In genomic region chr7:12434012-12434642, GRCh38 we compare ENCODE assay signal across 11 cellular contexts. TPM values are rescaled to one million over a fixed set of nuclear protein-coding genes. Genes with fewer than 3 reads are reported as not detected.
DNase-seq lines count a peak whose midpoint lies in the region; ATAC-seq, FAIRE-seq and TF ChIP-seq lines count a peak whose summit lies in the region.
"Had no signal": no experiment of that assay in that cellular context is flagged by ENCODE, and none has a peak within 500 bp of the region (broad histone marks: within the 10 kb centered on the region; RNA-seq: fewer than 3 reads in every experiment).

No MANE protein-coding gene starts in this region.

- H3K27ac ChIP-seq in astrocyte (ENCODE audit: low read depth, low read length), result no peak overlapping the region
- H3K27ac ChIP-seq: BLaER1 treated with 17β-estradiol and CSF1 and Interleukin-3, amounts not matched to agents 10 nM and 100 nM had no signal

- DNase-seq in NCI-H1105 treated with DMSO at 0.1 percent for 48 hours (lab: John Stamatoyannopoulos, UW) (peak; percentile 64), NCI-H1105 (lab: John Stamatoyannopoulos, UW) (no peak), astrocyte (ENCODE audit: low read depth) (no peak), osteocyte (ENCODE audit: extremely low spot score, unreplicated experiment) (no peak), posterior vena cava (ENCODE audit: low spot score) (no peak)
- no peak for DNase-seq in activated CD4-positive, alpha-beta T cell treated with anti-CD3 and anti-CD28 coated beads for 4 hours
- DNase-seq: naive B cell, NCI-H2081 treated with DMSO at 0.1 percent for 48 hours had no signal

- H3K27ac Mint-ChIP-seq in astrocyte (ENCODE audit: unreplicated experiment) (no peak overlapping the region), osteocyte (ENCODE audit: unreplicated experiment) (no peak overlapping the region)
- H3K27ac Mint-ChIP-seq: naive B cell had no signal

- no peak overlapping the region for H3K9ac ChIP-seq in astrocyte (ENCODE audit: low read length)
- H3K9ac ChIP-seq: BLaER1 treated with 17β-estradiol and CSF1 and Interleukin-3, amounts not matched to agents 10 nM and 100 nM had no signal

- TF ChIP-seq CTCF in astrocyte (IDR thresholded peaks at IDR 0.05; ENCODE audit: insufficient read depth, low read depth, low read length) (peak; percentile 42), osteocyte (IDR thresholded peaks at IDR 0.05) (peak; percentile 55)

- H3K4me3 ChIP-seq in astrocyte (ENCODE audit: insufficient read depth, low read depth, low read length), result no peak overlapping the region
- H3K4me3 ChIP-seq: BLaER1 treated with 17β-estradiol and CSF1 and Interleukin-3, amounts not matched to agents 10 nM and 100 nM had no signal

- no peaks in the 10 kb centered on the region for H3K36me3 ChIP-seq in astrocyte (ENCODE audit: insufficient read depth, low read length)
- H3K36me3 ChIP-seq: BLaER1 treated with 17β-estradiol and CSF1 and Interleukin-3, amounts not matched to agents 10 nM and 100 nM had no signal

- H3K4me1 Mint-ChIP-seq in astrocyte (ENCODE audit: low read depth, unreplicated experiment) (peaks cover 5% of the 10 kb centered on the region), osteocyte (ENCODE audit: unreplicated experiment) (peaks cover 5% of the 10 kb centered on the region)
- H3K4me1 Mint-ChIP-seq: naive B cell had no signal

- H3K36me3 Mint-ChIP-seq in astrocyte (ENCODE audit: low read depth, unreplicated experiment) (no peaks in the 10 kb centered on the region), osteocyte (ENCODE audit: unreplicated experiment) (no peaks in the 10 kb centered on the region)
- H3K36me3 Mint-ChIP-seq: naive B cell had no signal

- no peaks in the 10 kb centered on the region for H3K27me3 Mint-ChIP-seq in astrocyte (ENCODE audit: low read depth, unreplicated experiment)
- H3K27me3 Mint-ChIP-seq in osteocyte (ENCODE audit: unreplicated experiment), result no peaks in the 10 kb centered on the region

- no peak for FAIRE-seq in astrocyte (lab: Jason Lieb, UNC)

- ATAC-seq in HG03432 (IDR thresholded peaks at IDR 0.05; ENCODE audit: unreplicated experiment) (peak; percentile 69), GM18870 (IDR thresholded peaks at IDR 0.05; ENCODE audit: unreplicated experiment) (no peak)

- no peaks in the 10 kb centered on the region for H3K9me3 ChIP-seq in astrocyte (ENCODE audit: insufficient read depth, low read depth, low read length)
- H3K9me3 ChIP-seq: BLaER1 treated with 17β-estradiol and CSF1 and Interleukin-3, amounts not matched to agents 10 nM and 100 nM had no signal

- no peak overlapping the region for H2AFZ ChIP-seq in astrocyte (ENCODE audit: low read depth, low read length)

- H3K9me3 Mint-ChIP-seq in astrocyte (ENCODE audit: unreplicated experiment) (peaks cover 7% of the 10 kb centered on the region), osteocyte (ENCODE audit: unreplicated experiment) (no peaks in the 10 kb centered on the region)

- H3K27me3 ChIP-seq in astrocyte (ENCODE audit: insufficient read depth, low read length), result no peaks in the 10 kb centered on the region
- H3K27me3 ChIP-seq: BLaER1 treated with 17β-estradiol and CSF1 and Interleukin-3, amounts not matched to agents 10 nM and 100 nM had no signal

- H3K4me3 Mint-ChIP-seq in astrocyte (ENCODE audit: unreplicated experiment) (no peak overlapping the region), osteocyte (ENCODE audit: unreplicated experiment) (no peak overlapping the region)
- H3K4me3 Mint-ChIP-seq: naive B cell had no signal

- H3K4me2 ChIP-seq in astrocyte (ENCODE audit: low read length), result no peak overlapping the region
- H3K4me2 ChIP-seq: BLaER1 treated with 17β-estradiol and CSF1 and Interleukin-3, amounts not matched to agents 10 nM and 100 nM had no signal

- H4K20me1 ChIP-seq in astrocyte (ENCODE audit: insufficient read depth, low read length), result no peaks in the 10 kb centered on the region
- H4K20me1 ChIP-seq: BLaER1 treated with 17β-estradiol and CSF1 and Interleukin-3, amounts not matched to agents 10 nM and 100 nM had no signal

- no peaks in the 10 kb centered on the region for H3K79me2 ChIP-seq in astrocyte (ENCODE audit: insufficient read depth, low read length)

- H3K4me1 ChIP-seq in astrocyte (ENCODE audit: insufficient read depth, low read length), result no peaks in the 10 kb centered on the region

- intact Hi-C loops in posterior vena cava (cut with DNase I), result no loop called here

RNA-seq across cellular contexts. Expression of gene VWDE, which starts 30.5 kb away (rescaled TPM):
- total RNA-seq in astrocyte, result 0.77 and 1.8 TPM in 2 replicates
- total RNA-seq in osteocyte, result not detected in 2 replicates
- total RNA-seq in posterior vena cava, result under 1 TPM; 0.09 to 0.10 TPM
